In genomic region chr6:89828988-89829590, GRCh38 we compare ENCODE assay signal across 8 cellular contexts. TPM values are rescaled to one million over a fixed set of nuclear protein-coding genes. Genes with fewer than 3 reads are reported as not detected.
DNase-seq lines count a peak whose midpoint lies in the region; ATAC-seq, FAIRE-seq and TF ChIP-seq lines count a peak whose summit lies in the region.

No MANE protein-coding gene starts in this region.

- peak overlapping the region; percentile 77 for H3K4me3 ChIP-seq in GM23338
- H3K4me3 ChIP-seq in fibroblast of mammary gland (ENCODE audit: control insufficient read depth, low read depth, low read length) = peak overlapping the region; percentile 93
- peak overlapping the region; percentile 91 for H3K4me3 ChIP-seq in ovary

- peaks cover 8% of the 10 kb centered on the region for H4K20me1 ChIP-seq in GM23338 (replicated peaks; ENCODE audit: insufficient read depth)

- H3K27me3 ChIP-seq in GM23338 (ENCODE audit: insufficient read depth) (no peaks in the 10 kb centered on the region), ovary (no peaks in the 10 kb centered on the region)

- H3K9me3 Mint-ChIP-seq in GM23338 = no peaks in the 10 kb centered on the region

- H3K36me3 ChIP-seq in GM23338 (ENCODE audit: insufficient read depth) = peaks cover 20% of the 10 kb centered on the region; the same call in 1 of the 2 replicates
- H3K36me3 ChIP-seq in KOPT-K1 (ENCODE audit: insufficient read depth, low read length) = peaks cover 32% of the 10 kb centered on the region
- H3K36me3 ChIP-seq in ovary = no peaks in the 10 kb centered on the region

- H3K4me3 Mint-ChIP-seq in GM23338 = peak overlapping the region; percentile 93

- H3K27ac ChIP-seq in GM23338 (ENCODE audit: low read depth) (peak overlapping the region; percentile 79), KOPT-K1 (ENCODE audit: low read depth, low read length, poor library complexity, severe bottlenecking) (peak overlapping the region; percentile 69), ovary (peak overlapping the region; percentile 25 to 59)

- FAIRE-seq in urothelium cell line (lab: Jason Lieb, UNC) = no peak

- H3K9me2 ChIP-seq in GM23338 (ENCODE audit: insufficient read depth) = no peaks in the 10 kb centered on the region

- TF ChIP-seq EP300 in ovary (IDR thresholded peaks at IDR 0.05) = no peak

- no peak for TF ChIP-seq POLR2A in ovary (IDR thresholded peaks at IDR 0.05)

- DNase-seq in DMS 273 treated with DMSO at 0.1 percent for 48 hours (lab: John Stamatoyannopoulos, UW) (peak; percentile 83), DMS 273 (lab: John Stamatoyannopoulos, UW; ENCODE audit: unreplicated experiment) (no peak), GM23338 (ENCODE audit: low spot score) (peak; percentile 49), fibroblast of mammary gland (ENCODE audit: low read depth) (peak; percentile 18), ovary (peak in 1 of 5 donors; percentile 16), urothelium cell line (ENCODE audit: low spot score) (no peak)
- DNase-seq in activated CD4-positive, CD25-positive, alpha-beta regulatory T cell treated with anti-CD3 and anti-CD28 coated beads, Interleukin-2, amount 50 U/mL, for 72 hours = peak; percentile 38

- H3K4me1 ChIP-seq in GM23338 (ENCODE audit: insufficient read depth) = peaks cover 11% of the 10 kb centered on the region; the same call in 1 of the 2 replicates
- H3K4me1 ChIP-seq in ovary (ENCODE audit: insufficient read depth) = peaks cover 6% of the 10 kb centered on the region

- peaks cover 5% of the 10 kb centered on the region for H3K27me3 Mint-ChIP-seq in GM23338 (ENCODE audit: insufficient read depth, low read depth, poor library complexity)

- ATAC-seq in GM23338 = peak; percentile 52

- H3K4me1 Mint-ChIP-seq in GM23338 = no peaks in the 10 kb centered on the region; the same call in 2 of the 3 replicates

- H3K36me3 Mint-ChIP-seq in GM23338 (ENCODE audit: low read depth) = peaks cover 36% of the 10 kb centered on the region

- peak overlapping the region; percentile 72 for H2AFZ ChIP-seq in GM23338

- H3K4me2 ChIP-seq in GM23338 = peak overlapping the region; percentile 85

- WGBS in ovary, 3 donors = 0 to 2% (median 1%) methylated on average over 22 of the region's 22 CpGs

- peaks cover 7% of the 10 kb centered on the region for H3F3A ChIP-seq in GM23338 (replicated peaks; ENCODE audit: low read depth)

- H3K9me3 ChIP-seq in KOPT-K1 (ENCODE audit: insufficient read depth, low read length, poor library complexity, severe bottlenecking) = no peaks in the 10 kb centered on the region
- H3K9me3 ChIP-seq in ovary = no peaks in the 10 kb centered on the region

- intact Hi-C loops in ovary (cut with DNase I) = no loop called here

- H3K27ac Mint-ChIP-seq in GM23338 = peak overlapping the region; percentile 81

- H3K79me2 ChIP-seq in GM23338 (replicated peaks; ENCODE audit: insufficient read depth) = peaks cover 41% of the 10 kb centered on the region

- TF ChIP-seq CTCF in GM23338 (conservative IDR thresholded peaks at IDR 0.05; ENCODE audit: low read depth in 2 of 2) (no peak), fibroblast of mammary gland (conservative IDR thresholded peaks at IDR 0.05; ENCODE audit: control insufficient read depth, insufficient read depth, low read depth, low read length) (no peak), ovary (IDR thresholded peaks at IDR 0.05) (no peak)

TF ChIP-seq in GM23338, 12 proteins besides CTCF, POLR2A, EP300 and RAD21:
- no peak for TF ChIP-seq NANOG (IDR thresholded peaks at IDR 0.05; ENCODE audit: borderline replicate concordance)
- no peak for TF ChIP-seq POLR2AphosphoS5 (IDR thresholded peaks at IDR 0.05; ENCODE audit: low read depth)
- no peak for TF ChIP-seq EZH2phosphoT487 (IDR thresholded peaks at IDR 0.05; ENCODE audit: unreplicated experiment)

RNA-seq across cellular contexts. Expression of gene CASP8AP2, which starts 0.6 kb away (rescaled TPM):
- total RNA-seq in GM23338 (2014; rRNA removed; shearing (Covaris generic)) = 22.8 and 31.3 TPM in 2 replicates
- polyA plus RNA-seq in GM23338 (2016; fragmentation: Nextera tagmentation; extraction: Ambion mirVana) (51.7 and 75.5 TPM in 2 replicates), ovary (1 to 10 TPM; 5.2 to 7.7 TPM)
- 10 to 100 TPM in 6 of 7 donors, 1 to 10 TPM in 1; 9.0 to 18.1 (median 16.2) TPM for total RNA-seq in ovary

RNA-seq across cellular contexts. Expression of gene MDN1, which starts 9.5 kb away (rescaled TPM):
- total RNA-seq in GM23338 (2014; rRNA removed; shearing (Covaris generic)) = 199 and 217 TPM in 2 replicates
- polyA plus RNA-seq in GM23338 (2016; fragmentation: Nextera tagmentation; extraction: Ambion mirVana) = 165 and 187 TPM in 2 replicates
- total RNA-seq in ovary = 10 to 100 TPM; 20.7 to 51.5 (median 35.9) TPM
- polyA plus RNA-seq in ovary = 10 to 100 TPM; 11.9 to 24.4 TPM

Comparison
In these comparisons a context has a peak if more than half of its experiments do, and no peak if none do; other contexts are left out.
1. DNase-seq: peak in DMS 273 treated with DMSO at 0.1 percent for 48 hours (single experiment), GM23338 (single experiment), activated CD4-positive, CD25-positive, alpha-beta regulatory T cell treated with anti-CD3 and anti-CD28 coated beads, Interleukin-2, amount 50 U/mL, for 72 hours (single experiment) and fibroblast of mammary gland (single experiment); none in DMS 273 (single experiment) and urothelium cell line (single experiment).
2. Peak in every context shown above with its lines, with median percentiles within 50 percentile points of each other: H3K27ac ChIP-seq and H3K4me3 ChIP-seq.